15 cellular contexts compared by ENCODE assay signal in genomic region chr17:11719852-11720251, GRCh38.
DNase-seq lines count a peak whose midpoint lies in the region; ATAC-seq, FAIRE-seq and TF ChIP-seq lines count a peak whose summit lies in the region.
"Had no signal": no experiment of that assay in that cellular context is flagged by ENCODE, and none has a peak within 500 bp of the region (broad histone marks: within the 10 kb centered on the region; RNA-seq: fewer than 3 reads in every experiment).

No MANE protein-coding gene starts in this region.

- H3K27me3 ChIP-seq in esophagus muscularis mucosa = no peaks in the 10 kb centered on the region
- H3K27me3 ChIP-seq in aorta (ENCODE audit: control insufficient read depth in 1 of 2, insufficient read depth in 2 of 2, low read length in 1 of 2) = no peaks in the 10 kb centered on the region
- H3K27me3 ChIP-seq: BLaER1 treated with 17β-estradiol and CSF1 and Interleukin-3, amounts not matched to agents 10 nM and 100 nM had no signal

- no peak for FAIRE-seq in D721Med (lab: Jason Lieb, UNC)
- FAIRE-seq: GM12878, GM18507, H54 had no signal

- WGBS in esophagus muscularis mucosa = 53% methylated on average over 6 of the region's 6 CpGs
- 29 to 41% methylated on average over 6 of the region's 6 CpGs for WGBS in aorta, 2 donors

- no peak for TF ChIP-seq POLR2A in esophagus muscularis mucosa (IDR thresholded peaks at IDR 0.05; ENCODE audit: low read depth)

- H3K4me1 ChIP-seq in esophagus muscularis mucosa (no peaks in the 10 kb centered on the region), aorta (ENCODE audit: control insufficient read depth in 1 of 2, insufficient read depth in 2 of 2, low read length in 2 of 2) (no peaks in the 10 kb centered on the region)
- H3K4me1 ChIP-seq: BLaER1 treated with 17β-estradiol and CSF1 and Interleukin-3, amounts not matched to agents 10 nM and 100 nM had no signal

- DNase-seq in Daoy (ENCODE audit: low read depth) (peak; percentile 40), esophagus muscularis mucosa (ENCODE audit: extremely low spot score) (peak; percentile 60), putamen (ENCODE audit: low spot score) (peak; percentile 19), aorta (no peak), D721Med (ENCODE audit: insufficient read length, low spot score) (no peak), OCI-M2 (lab: John Stamatoyannopoulos, UW; ENCODE audit: unreplicated experiment) (no peak)
- DNase-seq: 8988T; ACHN; CD4-positive, CD25-positive, alpha-beta regulatory T cell; DMS 273 treated with DMSO at 0.1 percent for 48 hours had no signal

- TF ChIP-seq CTCF in esophagus muscularis mucosa (IDR thresholded peaks at IDR 0.05) = no peak
- no peak for TF ChIP-seq CTCF in D721Med (IDR thresholded peaks at IDR 0.05; ENCODE audit: insufficient read depth, missing control alignments)

- no peak overlapping the region for H3K4me3 ChIP-seq in esophagus muscularis mucosa
- no peak overlapping the region for H3K4me3 ChIP-seq in aorta (ENCODE audit: low read length in 2 of 2)
- H3K4me3 ChIP-seq: BLaER1 treated with 17β-estradiol and CSF1 and Interleukin-3, amounts not matched to agents 10 nM and 100 nM; GM12878 had no signal

- no peak overlapping the region for H3K27ac ChIP-seq in esophagus muscularis mucosa (replicated peaks in 1 of 4)
- H3K27ac ChIP-seq in aorta (ENCODE audit: low read depth in 1 of 2, low read length in 2 of 2) = no peak overlapping the region
- H3K27ac ChIP-seq: BLaER1 treated with 17β-estradiol and CSF1 and Interleukin-3, amounts not matched to agents 10 nM and 100 nM had no signal

- H3K9me3 ChIP-seq in esophagus muscularis mucosa = no peaks in the 10 kb centered on the region
- H3K9me3 ChIP-seq in aorta (ENCODE audit: control insufficient read depth, low read length) = no peaks in the 10 kb centered on the region
- H3K9me3 ChIP-seq: BLaER1 treated with 17β-estradiol and CSF1 and Interleukin-3, amounts not matched to agents 10 nM and 100 nM had no signal

- peak; percentile 44 for ATAC-seq in aorta (ENCODE audit: low FRiP score)
- no peak for ATAC-seq in HG02571 (IDR thresholded peaks at IDR 0.05; ENCODE audit: unreplicated experiment)
- ATAC-seq: GM12878 had no signal

- no peak for TF ChIP-seq EP300 in esophagus muscularis mucosa (IDR thresholded peaks at IDR 0.05)

- no peaks in the 10 kb centered on the region for H3K36me3 ChIP-seq in esophagus muscularis mucosa
- no peaks in the 10 kb centered on the region for H3K36me3 ChIP-seq in aorta (ENCODE audit: control insufficient read depth in 1 of 2, insufficient read depth in 2 of 2, low read length in 1 of 2)
- H3K36me3 ChIP-seq: BLaER1 treated with 17β-estradiol and CSF1 and Interleukin-3, amounts not matched to agents 10 nM and 100 nM had no signal

- intact Hi-C loops in esophagus muscularis mucosa (cut with DNase I) = no loop called here
- intact Hi-C loops in aorta (cut with DNase I) = loop anchor here in 1 of 2 donors (10.0 kb wide), 1 partner anchor 655 kb away; no protein-coding TSS in a partner anchor

Comparison
In these comparisons a context has a peak if more than half of its experiments do, and no peak if none do; other contexts are left out.
1. DNase-seq: peak in Daoy (single experiment), esophagus muscularis mucosa (single experiment) and putamen (single experiment); none in aorta (0 of 2), D721Med (single experiment) and OCI-M2 (single experiment).